ENCODE assay signal across 1 cellular context in the genomic region with DNA sequence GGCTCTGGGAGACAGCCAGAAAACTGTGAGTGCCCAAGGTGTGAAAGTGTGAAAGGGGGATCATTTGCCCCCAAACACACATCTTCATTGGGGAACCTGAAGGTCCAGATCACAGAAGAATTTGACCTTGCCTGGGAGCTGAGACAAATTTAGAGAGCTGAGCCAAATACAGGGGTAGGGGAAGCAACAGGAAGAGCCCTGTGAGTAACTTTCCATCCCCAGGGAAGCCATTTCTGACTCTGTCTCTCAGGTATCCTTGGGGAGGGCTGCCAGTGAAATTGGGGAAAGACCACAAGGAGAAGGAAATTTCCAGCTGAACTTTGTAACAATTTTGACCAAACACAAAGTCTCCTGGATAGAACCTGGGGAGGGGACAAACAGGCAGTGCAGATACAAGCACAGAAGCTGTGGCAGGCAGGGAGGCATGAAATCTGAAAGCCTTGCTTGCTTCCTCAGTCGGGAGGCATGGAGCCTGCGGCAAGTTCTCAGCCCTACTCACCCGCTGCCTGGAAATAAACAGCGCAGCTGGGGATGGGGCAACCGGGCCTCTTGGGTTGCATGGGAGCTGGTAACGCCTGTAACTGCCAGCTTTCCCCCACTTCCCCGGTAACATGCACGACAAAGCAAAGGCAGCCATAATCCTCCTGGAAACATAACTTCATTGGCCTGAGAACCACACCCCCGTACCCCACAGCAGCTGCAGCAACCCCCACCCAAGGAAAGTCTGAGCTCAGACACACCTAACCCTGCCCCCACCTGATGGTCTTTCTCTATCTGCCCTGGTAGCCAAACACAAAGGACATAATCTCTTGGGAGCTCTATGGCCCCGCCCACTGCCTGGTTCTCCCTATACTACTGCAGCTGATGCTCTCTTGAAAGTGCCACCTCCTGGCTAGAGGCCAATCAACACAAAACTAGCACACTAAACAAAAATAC.
TF ChIP-seq lines count a peak whose summit lies in the region.

No MANE protein-coding gene starts in this region.

TF ChIP-seq in A549, 52 proteins besides CTCF, POLR2A, EP300 and RAD21 (continued from another document):
- TF ChIP-seq, protein P1, sequence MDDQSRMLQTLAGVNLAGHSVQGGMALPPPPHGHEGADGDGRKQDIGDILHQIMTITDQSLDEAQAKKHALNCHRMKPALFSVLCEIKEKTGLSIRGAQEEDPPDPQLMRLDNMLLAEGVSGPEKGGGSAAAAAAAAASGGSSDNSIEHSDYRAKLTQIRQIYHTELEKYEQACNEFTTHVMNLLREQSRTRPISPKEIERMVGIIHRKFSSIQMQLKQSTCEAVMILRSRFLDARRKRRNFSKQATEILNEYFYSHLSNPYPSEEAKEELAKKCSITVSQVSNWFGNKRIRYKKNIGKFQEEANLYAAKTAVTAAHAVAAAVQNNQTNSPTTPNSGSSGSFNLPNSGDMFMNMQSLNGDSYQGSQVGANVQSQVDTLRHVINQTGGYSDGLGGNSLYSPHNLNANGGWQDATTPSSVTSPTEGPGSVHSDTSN (IDR thresholded peaks at IDR 0.05), result no peak
- no peak for TF ChIP-seq NFE2L2 (conservative IDR thresholded peaks at IDR 0.05; ENCODE audit: low read length)
- no peak for TF ChIP-seq FOSL2 (IDR thresholded peaks at IDR 0.05)
- TF ChIP-seq FOSL2 (CRISPR knock-in tag; IDR thresholded peaks at IDR 0.05), result no peak
- no peak for TF ChIP-seq CEBPB (IDR thresholded peaks at IDR 0.05)
- TF ChIP-seq RCOR1 (IDR thresholded peaks at IDR 0.05; ENCODE audit: low read depth, low read length), result no peak
